22 cellular contexts compared by ENCODE assay signal in genomic region chr2:15721411-15722094, GRCh38.
"Had no signal": no experiment of that assay in that cellular context is flagged by ENCODE, and none has a peak within 500 bp of the region (broad histone marks: within the 10 kb centered on the region; RNA-seq: fewer than 3 reads in every experiment).

No MANE protein-coding gene starts in this region.

- H3K79me2 ChIP-seq: hepatocyte had no signal

- H3K4me3 ChIP-seq: esophagus muscularis mucosa, gastroesophageal sphincter, heart left ventricle, hepatocyte, left lung, lower lobe of right lung, mucosa of descending colon had no signal

- H3K27me3 Mint-ChIP-seq: dendritic cell treated with granulocyte-macrophage colony-stimulating factor and Interleukin-4, amounts not matched to agents 40 ng/mL and 50 ng/mL, for 4 days had no signal

- H3K4me1 Mint-ChIP-seq: immature natural killer cell; naive B cell; naive thymus-derived CD8-positive, alpha-beta T cell had no signal

- H3K9me3 ChIP-seq: esophagus muscularis mucosa, gastroesophageal sphincter, heart left ventricle, left lung, lower lobe of right lung, mucosa of descending colon had no signal

- H3K4me2 ChIP-seq: hepatocyte had no signal

- H3K27me3 ChIP-seq: esophagus muscularis mucosa, foreskin keratinocyte, gastroesophageal sphincter, heart left ventricle, hepatocyte, left lung had no signal

- H3K36me3 Mint-ChIP-seq: immature natural killer cell; mesothelial cell of epicardium; naive thymus-derived CD8-positive, alpha-beta T cell had no signal

- H3K27ac Mint-ChIP-seq: dendritic cell treated with granulocyte-macrophage colony-stimulating factor and Interleukin-4, amounts not matched to agents 40 ng/mL and 50 ng/mL, for 4 days; effector memory CD8-positive, alpha-beta T cell; immature natural killer cell; mesothelial cell of epicardium; naive thymus-derived CD8-positive, alpha-beta T cell had no signal

- H2AFZ ChIP-seq: hepatocyte had no signal

- H3K4me1 ChIP-seq: esophagus muscularis mucosa, foreskin keratinocyte, gastroesophageal sphincter, heart left ventricle, left lung, lower lobe of right lung had no signal

- H3K9me3 Mint-ChIP-seq: dendritic cell treated with granulocyte-macrophage colony-stimulating factor and Interleukin-4, amounts not matched to agents 40 ng/mL and 50 ng/mL, for 4 days; effector memory CD8-positive, alpha-beta T cell; immature natural killer cell; mesothelial cell of epicardium; naive thymus-derived CD8-positive, alpha-beta T cell had no signal

- H3K36me3 ChIP-seq: esophagus muscularis mucosa, gastroesophageal sphincter, heart left ventricle, left lung, lower lobe of right lung had no signal

- H3K27ac ChIP-seq: esophagus muscularis mucosa, foreskin keratinocyte, gastroesophageal sphincter, heart left ventricle, hepatocyte, left lung, lower lobe of right lung had no signal

- H3K4me3 Mint-ChIP-seq: dendritic cell treated with granulocyte-macrophage colony-stimulating factor and Interleukin-4, amounts not matched to agents 40 ng/mL and 50 ng/mL, for 4 days; effector memory CD8-positive, alpha-beta T cell; immature natural killer cell; mesothelial cell of epicardium; naive thymus-derived CD8-positive, alpha-beta T cell had no signal

- DNase-seq: cortex of kidney; effector CD8-positive, alpha-beta T cell; effector memory CD8-positive, alpha-beta T cell; foreskin keratinocyte; heart left ventricle; hypothalamus; immature natural killer cell; kidney; kidney glomerular epithelial cell; left colon; left lung; left ventricle myocardium superior; lower lobe of right lung; mesenchymal stem cell; mucosa of descending colon; naive B cell; naive thymus-derived CD8-positive, alpha-beta T cell had no signal
